Comparison of ENCODE assay signal across 9 cellular contexts in genomic region chr2:218260742-218261423, GRCh38. TPM values are rescaled to one million over a fixed set of nuclear protein-coding genes. Genes with fewer than 3 reads are reported as not detected.
DNase-seq lines count a peak whose midpoint lies in the region; ATAC-seq and TF ChIP-seq lines count a peak whose summit lies in the region.
"Had no signal": no experiment of that assay in that cellular context is flagged by ENCODE, and none has a peak within 500 bp of the region (broad histone marks: within the 10 kb centered on the region; RNA-seq: fewer than 3 reads in every experiment).

GPBAR1 (plus strand) TSS chr2:218261015; CDS start chr2:218262725, 1,710 bp downstream.

- no peak within 1 kb of the TSS for H3K4me2 ChIP-seq in neuronal stem cell (ENCODE audit: insufficient read depth, low read length, poor library complexity, severe bottlenecking)

- H3K9ac ChIP-seq in neuronal stem cell (ENCODE audit: low read depth, low read length, poor library complexity) = peak within 1 kb of the TSS; percentile 51

- H3K4me1 Mint-ChIP-seq in CD14-positive monocyte = peaks cover 97% of the 10 kb centered on the region

- no peaks in the 10 kb centered on the region for H3K79me1 ChIP-seq in neuronal stem cell (ENCODE audit: low read depth, low read length)

- H3K27ac Mint-ChIP-seq in CD14-positive monocyte = peak within 1 kb of the TSS; percentile 88 to 96 (median 93)

- no peak within 1 kb of the TSS for H3K4ac ChIP-seq in neuronal stem cell (ENCODE audit: low read length)

- H4K91ac ChIP-seq in neuronal stem cell (ENCODE audit: low read depth, low read length, poor library complexity) = no peak within 1 kb of the TSS

- DNase-seq in CD14-positive monocyte (ENCODE audit: low spot score) = no peak
- peak; percentile 66 for DNase-seq in NCI-H510A treated with DMSO at 0.1 percent for 48 hours (lab: John Stamatoyannopoulos, UW)
- DNase-seq in fibroblast of villous mesenchyme (ENCODE audit: low read depth) = no peak
- DNase-seq in neuronal stem cell (ENCODE audit: low spot score) = no peak
- DNase-seq in GM19238 (ENCODE audit: insufficient read length, low spot score) = no peak
- no peak for DNase-seq in effector CD4-positive, alpha-beta T cell
- no peak for DNase-seq in AG08395 (ENCODE audit: low spot score)

- H2AFZ ChIP-seq in neuronal stem cell (ENCODE audit: low read length) = peak within 1 kb of the TSS; percentile 56

- TF ChIP-seq CTCF in CD14-positive monocyte (IDR thresholded peaks at IDR 0.05) (peak; percentile 19), fibroblast of villous mesenchyme (IDR thresholded peaks at IDR 0.05; ENCODE audit: insufficient read depth, low read depth, low read length) (no peak)

- WGBS in neuronal stem cell (ENCODE audit: extremely low coverage in 2 of 2, insufficient read length in 2 of 2, insufficient replicate concordance in 1 of 2), 2 donors = no CpG with 5 or more reads among the region's 10 CpGs

- intact Hi-C loops in CD14-positive monocyte (cut with micrococcal nuclease) = loop anchor here in 1 of 2 donors (5.0 kb wide), 1 partner anchor 39 kb away; no protein-coding TSS in a partner anchor

- peak within 1 kb of the TSS; percentile 69 for H3K23ac ChIP-seq in neuronal stem cell (ENCODE audit: low read depth, low read length, poor library complexity)

- no peak within 1 kb of the TSS for H2AK5ac ChIP-seq in neuronal stem cell (ENCODE audit: low read depth, low read length)

- peak within 1 kb of the TSS; percentile 62 for H3K18ac ChIP-seq in neuronal stem cell (ENCODE audit: low read length)

- no peaks in the 10 kb centered on the region for H3K27me3 Mint-ChIP-seq in CD14-positive monocyte (ENCODE audit: low read depth in 3 of 3)

- H3K27ac ChIP-seq in neuronal stem cell (replicated peaks; ENCODE audit: low read length) = no peak within 1 kb of the TSS

- no peak within 1 kb of the TSS for H3K14ac ChIP-seq in neuronal stem cell (ENCODE audit: low read length)

- H3K4me1 ChIP-seq in neuronal stem cell (ENCODE audit: control insufficient read depth in 2 of 2, insufficient read depth in 1 of 2, low read depth in 1 of 2, low read length in 2 of 2) = peaks cover 15 to 24% of the 10 kb centered on the region in 2 donors

- H2BK15ac ChIP-seq in neuronal stem cell (ENCODE audit: low read length) = no peak within 1 kb of the TSS

- peak within 1 kb of the TSS; percentile 7 for H2BK120ac ChIP-seq in neuronal stem cell (ENCODE audit: low read depth, low read length)

- no peak within 1 kb of the TSS for H2BK5ac ChIP-seq in neuronal stem cell (ENCODE audit: low read length)

- peak within 1 kb of the TSS; percentile 84 to 93 for H3K4me3 Mint-ChIP-seq in CD14-positive monocyte

- H3K36me3 Mint-ChIP-seq in CD14-positive monocyte = peaks cover 24 to 47% of the 10 kb centered on the region in 2 donors

- no peaks in the 10 kb centered on the region for H3K9me3 Mint-ChIP-seq in CD14-positive monocyte

- H3K27me3 ChIP-seq in neuronal stem cell (ENCODE audit: control insufficient read depth in 3 of 3, insufficient read depth in 3 of 3, low read depth in 1 of 3, low read length in 3 of 3) = peaks cover 0 to 2% (median 0%) of the 10 kb centered on the region in 3 experiments

- H4K8ac ChIP-seq in neuronal stem cell (ENCODE audit: low read depth, low read length) = no peak within 1 kb of the TSS

- peaks cover 15 to 40% of the 10 kb centered on the region in 2 donors for H3K36me3 ChIP-seq in neuronal stem cell (replicated peaks in 1 of 2; ENCODE audit: control insufficient read depth in 2 of 2, insufficient read depth in 2 of 2, low read length in 2 of 2)

- peaks cover 0 to 2% of the 10 kb centered on the region in 2 donors for H3K9me3 ChIP-seq in neuronal stem cell (replicated peaks in 1 of 2; ENCODE audit: control insufficient read depth in 2 of 2, insufficient read depth in 1 of 2, low read depth in 1 of 2, low read length in 2 of 2)

- H3K4me3 ChIP-seq in fibroblast of villous mesenchyme (ENCODE audit: low read depth, low read length) = peak within 1 kb of the TSS; percentile 18
- H3K4me3 ChIP-seq in neuronal stem cell (ENCODE audit: low read length in 2 of 2) = no peak within 1 kb of the TSS
- H3K4me3 ChIP-seq: K562 had no signal

- H2BK12ac ChIP-seq in neuronal stem cell (ENCODE audit: low read length) = no peak within 1 kb of the TSS

- no peak for ATAC-seq in GM18502 (IDR thresholded peaks at IDR 0.05; ENCODE audit: poor library complexity, unreplicated experiment)
- ATAC-seq: K562 had no signal

RNA-seq across cellular contexts. Expression of gene GPBAR1, which starts in this region (rescaled TPM):
- polyA plus RNA-seq in CD14-positive monocyte = 100 to 1,000 TPM; 143 to 181 TPM
- under 0.01 TPM in 1 of 2 replicates, not detected in the other for total RNA-seq in fibroblast of villous mesenchyme
- polyA plus RNA-seq in neuronal stem cell (2013, experiment 1 of 2) = 0.46 TPM
- polyA plus RNA-seq in neuronal stem cell (2013, experiment 2 of 2) = 0.44 TPM
- total RNA-seq: K562 had no signal
- polyA plus RNA-seq: K562 had no signal
